ENCODE assay signal across 8 cellular contexts in the genomic region with DNA sequence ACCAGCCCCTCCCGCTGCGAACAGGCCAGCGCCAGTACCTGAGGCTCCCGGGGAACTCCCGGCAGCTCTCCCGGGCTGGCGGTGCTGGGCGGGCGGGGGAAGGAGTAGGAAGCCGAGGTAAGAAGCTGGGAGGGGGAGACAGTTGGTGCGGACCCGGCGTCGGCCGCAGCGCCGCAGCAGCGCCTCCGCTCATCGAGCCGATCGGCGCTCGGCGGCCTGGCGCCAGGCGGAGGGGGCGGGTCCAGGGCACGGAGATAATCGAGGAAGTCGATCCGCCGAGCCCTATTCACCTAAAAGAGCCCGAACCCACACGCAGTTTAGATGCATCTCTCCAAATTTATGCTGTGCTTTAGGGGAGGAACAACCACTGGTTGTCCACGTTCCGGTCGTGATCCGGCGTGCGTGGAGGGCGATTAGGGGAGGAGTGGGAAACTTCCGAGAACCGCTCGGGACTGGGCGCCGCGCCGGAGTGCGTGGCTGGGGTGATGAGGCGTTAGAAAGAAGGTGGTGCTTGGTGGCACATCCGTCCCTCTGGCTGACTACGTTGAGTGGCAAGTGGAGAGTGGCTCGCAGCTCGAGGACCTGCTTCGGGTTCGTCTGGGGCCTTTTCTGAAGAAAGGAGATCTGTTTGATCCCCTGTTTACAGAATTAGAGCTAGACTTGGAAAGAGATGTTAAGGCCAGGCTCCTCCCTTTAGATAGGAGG. TPM values are rescaled to one million over a fixed set of nuclear protein-coding genes. Genes with fewer than 3 reads are reported as not detected.
DNase-seq lines count a peak whose midpoint lies in the region; ATAC-seq, FAIRE-seq and TF ChIP-seq lines count a peak whose summit lies in the region.

A gene with protein sequence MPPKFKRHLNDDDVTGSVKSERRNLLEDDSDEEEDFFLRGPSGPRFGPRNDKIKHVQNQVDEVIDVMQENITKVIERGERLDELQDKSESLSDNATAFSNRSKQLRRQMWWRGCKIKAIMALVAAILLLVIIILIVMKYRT (minus strand): TSS at position 194 of the 705 bp plus-strand sequence. CDS start 3,651 bp downstream, outside the sequence.

- H3K4me3 ChIP-seq in keratinocyte (ENCODE audit: control insufficient read depth in 2 of 3, extremely low read depth in 1 of 3, insufficient read depth in 2 of 3, low read depth in 1 of 3, low read length in 3 of 3), result peak within 1 kb of the TSS; percentile 85 to 98 (median 96)

- no peaks in the 10 kb centered on the region for H3K9me1 ChIP-seq in keratinocyte (ENCODE audit: control insufficient read depth, extremely low read depth, insufficient read depth, low read length)

- dilution Hi-C loops in keratinocyte (cut with MboI; ENCODE audit: extremely low pct_ligation_motif_present, low sequenced_read_pairs), result no loop called here

- no peaks in the 10 kb centered on the region for H3K27me3 ChIP-seq in keratinocyte (ENCODE audit: control insufficient read depth, extremely low read depth, insufficient read depth, low read length)

- peak; percentile 92 for DNase-seq in AG20443 (ENCODE audit: low spot score)
- DNase-seq in NCI-H345 treated with DMSO at 0.1 percent for 48 hours (lab: John Stamatoyannopoulos, UW; ENCODE audit: unreplicated experiment), result peak; percentile 65
- DNase-seq in activated CD4-positive, CD25-positive, alpha-beta regulatory T cell treated with anti-CD3 and anti-CD28 coated beads, Interleukin-2, amount 50 U/mL, for 72 hours, result peak; percentile 85
- DNase-seq in cerebellar cortex (ENCODE audit: low spot score), result peak; percentile 86
- no peak for DNase-seq in keratinocyte (ENCODE audit: low read depth, low spot score)
- DNase-seq in stimulated activated CD4-positive, alpha-beta T cell treated with anti-CD3 and anti-CD28 coated beads, Interleukin-12 subunit alpha, Interleukin-12 subunit beta, amount 100 ng/mL, for 48 hours (ENCODE audit: low read depth in 2 of 3, low spot score in 1 of 3), result peak; percentile 74 to 85 (median 78)

- peak within 1 kb of the TSS; percentile 98 for H2AFZ ChIP-seq in keratinocyte (ENCODE audit: control insufficient read depth, low read length)

- H3K36me3 ChIP-seq in keratinocyte (ENCODE audit: control insufficient read depth in 2 of 2, extremely low read depth in 1 of 2, insufficient read depth in 2 of 2, low read length in 2 of 2), result peaks cover 0 to under 1% of the 10 kb centered on the region in 2 experiments

- no peaks in the 10 kb centered on the region for H4K20me1 ChIP-seq in keratinocyte (ENCODE audit: control insufficient read depth, extremely low read depth, insufficient read depth, low read length)

- peak within 1 kb of the TSS; percentile 97 for H3K9ac ChIP-seq in keratinocyte (ENCODE audit: control insufficient read depth, extremely low read depth, insufficient read depth, low read length)

- peak within 1 kb of the TSS; percentile 99 for H3K27ac ChIP-seq in keratinocyte (ENCODE audit: control insufficient read depth, insufficient read depth, low read length)

- H3K4me1 ChIP-seq in keratinocyte (ENCODE audit: control insufficient read depth, extremely low read depth, insufficient read depth, low read length), result peaks cover 34% of the 10 kb centered on the region

- H3K79me2 ChIP-seq in keratinocyte (ENCODE audit: control insufficient read depth, insufficient read depth, low read length), result peaks cover 31% of the 10 kb centered on the region

- no peaks in the 10 kb centered on the region for H3K9me3 ChIP-seq in keratinocyte (ENCODE audit: control insufficient read depth, low read depth, low read length)

- ATAC-seq in GM19025 (IDR thresholded peaks at IDR 0.05; ENCODE audit: low read depth, unreplicated experiment) (peak; percentile 88), HG03196 (IDR thresholded peaks at IDR 0.05; ENCODE audit: unreplicated experiment) (peak; percentile 92)

- TF ChIP-seq CTCF in keratinocyte (optimal IDR thresholded peaks at IDR 0.05 in 1 of 3, IDR thresholded peaks at IDR 0.05 in 1 of 3, conservative IDR thresholded peaks at IDR 0.05 in 1 of 3; ENCODE audit: extremely low read depth in 1 of 3, insufficient read depth in 2 of 3, low read length in 3 of 3), result peak in 1 of 3 experiments; percentile 2

- H3K4me2 ChIP-seq in keratinocyte (ENCODE audit: control insufficient read depth, extremely low read depth, insufficient read depth, low read depth, low read length), result peak within 1 kb of the TSS; percentile 93

- FAIRE-seq in keratinocyte (lab: Jason Lieb, UNC), result no peak

RNA-seq across cellular contexts. Expression of the gene that starts here (rescaled TPM):
- polyA plus RNA-seq in keratinocyte, result 6.5 to 12.7 TPM (median 8.2 TPM) in 3 replicates
- 14.7 TPM for polyA plus RNA-seq in keratinocyte (2011; ENCODE audit: low read depth)
- polyA plus RNA-seq in keratinocyte (2011; cell fraction: cytosol; rRNA removed), result 5.7 and 10.9 TPM in 2 replicates
- polyA plus RNA-seq in keratinocyte (2011; cell fraction: nucleus; rRNA removed), result 6.7 and 10.9 TPM in 2 replicates
- polyA plus RNA-seq in keratinocyte (2012; ENCODE audit: low replicate concordance), result 9.0 and 15.3 TPM in 2 replicates
- 0.46 to 5.1 TPM (median 2.3 TPM) in 3 replicates for polyA minus RNA-seq in keratinocyte
- 4.8 TPM for polyA minus RNA-seq in keratinocyte (2011; cell fraction: cytosol; rRNA and poly(A)+ RNA removed)
- polyA minus RNA-seq in keratinocyte (2011; cell fraction: nucleus; rRNA and poly(A)+ RNA removed), result 2.4 and 3.8 TPM in 2 replicates
